ENCODE assay signal across 1 cellular context in genomic region chrX:33307954-33308353, GRCh38.
TF ChIP-seq lines count a peak whose summit lies in the region.

No MANE protein-coding gene starts in this region.

TF ChIP-seq in IMR-90, 13 proteins besides CTCF, POLR2A, EP300 and RAD21 (continued from another document):
- no peak for TF ChIP-seq ELK1 (IDR thresholded peaks at IDR 0.05; ENCODE audit: borderline replicate concordance, low read depth, low read length)
